Comparison of ENCODE assay signal across 19 cellular contexts in genomic region chr7:140857048-140857447, GRCh38.
A peak's percentile ranks its signal among the peaks of the same experiment; 100 is the strongest.
DNase-seq lines count a peak whose midpoint lies in the region; ATAC-seq, FAIRE-seq and TF ChIP-seq lines count a peak whose summit lies in the region.
"Had no signal": no experiment of that assay in that cellular context is flagged by ENCODE, and none has a peak within 500 bp of the region (broad histone marks: within the 10 kb centered on the region; RNA-seq: fewer than 3 reads in every experiment).

No MANE protein-coding gene starts in this region.

- CTCF ChIA-PET in SK-N-SH (lab: Yijun Ruan, JAX), result interaction anchor here (0.6 to 1.1 kb wide), 2 partner anchors 9 to 46 kb away, joined by 3 read pairs; no protein-coding TSS in a partner anchor

- H3K4me1 ChIP-seq in SK-N-SH (ENCODE audit: control insufficient read depth in 1 of 2, insufficient read depth in 2 of 2, low read depth in 1 of 2, low read length in 1 of 2) (peaks cover 0 to 6% of the 10 kb centered on the region in 2 experiments; a peak in 1 of 4 replicates), left ventricle myocardium inferior (peaks cover 31% of the 10 kb centered on the region)
- H3K4me1 ChIP-seq: A549 had no signal

- intact Hi-C loops in left ventricle myocardium inferior (cut with micrococcal nuclease), result no loop called here

- no peak for DNase-seq in D721Med (ENCODE audit: insufficient read length, low spot score)
- DNase-seq in SK-N-SH, result no peak
- DNase-seq in brain pericyte (ENCODE audit: low read depth, low spot score), result peak; percentile 3
- peak; percentile 2 for DNase-seq in kidney glomerular epithelial cell (lab: John Stamatoyannopoulos, UW)
- no peak for DNase-seq in left ventricle myocardium inferior
- DNase-seq: DMS153, HFFc6, MG63, NCI-H1092, NCI-H146, NCI-H2081 treated with DMSO at 0.1 percent for 48 hours, NCI-H226, NCI-H524 treated with DMSO at 0.1 percent for 48 hours had no signal

- no peak for TF ChIP-seq EP300 in SK-N-SH (IDR thresholded peaks at IDR 0.05; ENCODE audit: borderline replicate concordance in 1 of 2, low read depth in 1 of 2, low read length in 1 of 2)

- POLR2A ChIA-PET in SK-N-SH (lab: Yijun Ruan, JAX), result no interaction called here

- H2AFZ ChIP-seq in SK-N-SH (ENCODE audit: low read depth), result no peak overlapping the region

- ATAC-seq in GM18505 (IDR thresholded peaks at IDR 0.05; ENCODE audit: unreplicated experiment), result no peak
- ATAC-seq in HG02763 (IDR thresholded peaks at IDR 0.05; ENCODE audit: unreplicated experiment), result no peak
- ATAC-seq: A549, Panc1, Right ventricle myocardium inferior had no signal

- no peaks in the 10 kb centered on the region for H3F3A ChIP-seq in SK-N-SH (replicated peaks; ENCODE audit: insufficient read depth)

- TF ChIP-seq POLR2A in GM18505 (IDR thresholded peaks at IDR 0.05; ENCODE audit: borderline replicate concordance, extremely low read depth, insufficient read depth, insufficient read length), result no peak

- H3K9ac ChIP-seq in SK-N-SH, result no peak overlapping the region

- H3K4me3 ChIP-seq in SK-N-SH (ENCODE audit: low read depth in 2 of 2, low read length in 1 of 2), result no peak overlapping the region
- no peak overlapping the region for H3K4me3 ChIP-seq in left ventricle myocardium inferior
- H3K4me3 ChIP-seq: A549, MG63 had no signal

- H3K27me3 ChIP-seq in SK-N-SH (ENCODE audit: insufficient read depth), result no peaks in the 10 kb centered on the region
- no peaks in the 10 kb centered on the region for H3K27me3 ChIP-seq in left ventricle myocardium inferior (ENCODE audit: low read depth)
- H3K27me3 ChIP-seq: MG63 had no signal

- H3K9me3 ChIP-seq in SK-N-SH (no peaks in the 10 kb centered on the region), left ventricle myocardium inferior (replicated peaks) (no peaks in the 10 kb centered on the region)
- H3K9me3 ChIP-seq: A549, MG63 had no signal

- TF ChIP-seq CTCF in D721Med (IDR thresholded peaks at IDR 0.05; ENCODE audit: insufficient read depth, missing control alignments) (no peak), SK-N-SH (IDR thresholded peaks at IDR 0.05) (no peak), left ventricle myocardium inferior (IDR thresholded peaks at IDR 0.05; ENCODE audit: borderline replicate concordance) (no peak)

- no peaks in the 10 kb centered on the region for H3K36me3 ChIP-seq in SK-N-SH (replicated peaks in 1 of 2; ENCODE audit: control insufficient read depth in 1 of 2, insufficient read depth in 2 of 2, low read length in 1 of 2)
- H3K36me3 ChIP-seq in left ventricle myocardium inferior, result no peaks in the 10 kb centered on the region
- H3K36me3 ChIP-seq: MG63 had no signal

- H3K4me2 ChIP-seq in SK-N-SH, result no peak overlapping the region
- H3K4me2 ChIP-seq: A549 had no signal

- H3K9me2 ChIP-seq in SK-N-SH, result no peaks in the 10 kb centered on the region

- peaks cover 44% of the 10 kb centered on the region for H4K20me1 ChIP-seq in SK-N-SH (ENCODE audit: insufficient read depth)

- H3K27ac ChIP-seq in SK-N-SH (ENCODE audit: low read depth in 2 of 2, low read length in 1 of 2), result no peak overlapping the region
- H3K27ac ChIP-seq in left ventricle myocardium inferior (replicated peaks), result no peak overlapping the region
- H3K27ac ChIP-seq: A549 had no signal

- peaks cover 83% of the 10 kb centered on the region for H3K79me2 ChIP-seq in SK-N-SH (ENCODE audit: insufficient read depth)

- peak; percentile 16 for FAIRE-seq in D721Med (lab: Jason Lieb, UNC)
- FAIRE-seq: A549, H1 had no signal

- WGBS in SK-N-SH (ENCODE audit: low lambda C conversion rate), result 62% methylated on average over 2 of the region's 2 CpGs

- no peak for TF ChIP-seq RAD21 in SK-N-SH (IDR thresholded peaks at IDR 0.05; ENCODE audit: low read length)

TF ChIP-seq in SK-N-SH, 30 proteins besides CTCF, POLR2A, EP300 and RAD21:
- TF ChIP-seq NFIC (IDR thresholded peaks at IDR 0.05; ENCODE audit: borderline replicate concordance) (peak; percentile 30; the same call in 1 of the 2 replicates), FOXJ3 (CRISPR knock-in tag; IDR thresholded peaks at IDR 0.05) (no peak), RXRA (IDR thresholded peaks at IDR 0.05; ENCODE audit: borderline replicate concordance, low read depth) (no peak)
TF ChIP-seq in SK-N-SH: peak in this region for 1.

Comparison
In these comparisons a context has a peak if more than half of its experiments do, and no peak if none do; other contexts are left out.
1. DNase-seq: peak in brain pericyte (single experiment) and kidney glomerular epithelial cell (single experiment); none in D721Med (single experiment), SK-N-SH (single experiment) and left ventricle myocardium inferior (single experiment).